Comparison of ENCODE assay signal across 12 cellular contexts in the genomic region with DNA sequence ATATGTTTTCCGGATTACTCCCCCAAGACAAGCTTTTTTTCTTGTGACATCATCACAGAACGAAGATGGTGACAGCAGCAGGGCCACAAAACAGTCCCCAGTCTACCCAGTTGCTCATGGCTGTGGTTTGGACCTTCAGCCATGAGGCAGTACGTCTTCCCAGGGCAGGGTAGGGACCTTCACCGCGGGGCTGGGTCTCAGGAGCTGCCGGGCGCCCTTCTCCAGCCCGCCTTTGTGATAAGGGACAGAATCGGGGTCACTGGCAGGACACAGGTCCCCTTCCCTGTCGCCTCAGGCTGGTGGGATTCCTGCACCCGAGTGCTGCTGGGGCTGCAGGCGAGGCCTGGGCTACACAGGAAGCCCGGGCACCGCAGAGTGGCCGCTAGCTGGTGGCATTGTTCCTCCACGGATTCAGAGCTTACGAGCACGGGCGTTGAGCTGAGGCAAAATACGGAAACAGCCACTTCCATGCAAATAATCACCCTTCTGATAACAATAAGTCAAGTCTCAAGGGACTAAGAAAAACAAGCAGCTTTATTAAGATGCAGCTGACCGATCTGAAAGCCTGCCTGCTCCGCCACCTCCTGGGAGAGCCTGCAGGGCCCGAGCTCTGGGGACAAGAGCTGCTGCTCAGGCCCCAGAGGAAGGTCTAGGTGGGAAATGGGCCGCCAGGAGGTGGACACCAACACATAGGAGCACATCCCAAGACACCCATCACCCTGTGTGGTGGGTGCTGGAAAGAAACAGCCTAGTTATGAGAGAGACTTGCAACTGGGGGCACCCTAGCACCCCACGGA. TPM values are rescaled to one million over a fixed set of nuclear protein-coding genes. Genes with fewer than 3 reads are reported as not detected.
DNase-seq lines count a peak whose midpoint lies in the region; ATAC-seq and TF ChIP-seq lines count a peak whose summit lies in the region.
"Had no signal": no experiment of that assay in that cellular context is flagged by ENCODE, and none has a peak within 500 bp of the region (broad histone marks: within the 10 kb centered on the region; RNA-seq: fewer than 3 reads in every experiment).

No MANE protein-coding gene starts in this region.

- H3K27me3 ChIP-seq in HAP-1 (ENCODE audit: low read depth): no peaks in the 10 kb centered on the region
- H3K27me3 ChIP-seq in SJCRH30: no peaks in the 10 kb centered on the region
- H3K27me3 ChIP-seq: ascending aorta had no signal

- TF ChIP-seq CTCF in mucosa of descending colon (IDR thresholded peaks at IDR 0.05): no peak

- intact Hi-C loops in mucosa of descending colon (cut with DNase I, micrococcal nuclease): no loop called here

- DNase-seq in HAP-1 (ENCODE audit: low spot score in 2 of 2) (peak; percentile 73 to 74), NCI-H526 (lab: John Stamatoyannopoulos, UW) (peak; percentile 90 to 92), mucosa of descending colon (peak in 2 of 3 donors; percentile 10 to 53), A172 (ENCODE audit: low spot score) (no peak), DMS79 (lab: John Stamatoyannopoulos, UW) (no peak), DMS 273 treated with DMSO at 0.1 percent for 48 hours (lab: John Stamatoyannopoulos, UW) (no peak), SJCRH30 (no peak)
- DNase-seq: activated CD4-positive, alpha-beta T cell treated with anti-CD3 and anti-CD28 coated beads for 48 hours; NCI-H69; nephron progenitor cell had no signal

- H3K36me3 ChIP-seq in HAP-1 (replicated peaks) (peaks cover 8% of the 10 kb centered on the region), mucosa of descending colon (ENCODE audit: low read depth) (no peaks in the 10 kb centered on the region), SJCRH30 (no peaks in the 10 kb centered on the region; the same call in 1 of the 2 replicates)
- H3K36me3 ChIP-seq: ascending aorta had no signal

- peak; percentile 59 for ATAC-seq in GM18499 (IDR thresholded peaks at IDR 0.05; ENCODE audit: insufficient read depth, unreplicated experiment)
- ATAC-seq in mucosa of descending colon: no peak

- no peak overlapping the region for H3K4me3 ChIP-seq in HAP-1
- no peak overlapping the region for H3K4me3 ChIP-seq in mucosa of descending colon
- no peak overlapping the region for H3K4me3 ChIP-seq in SJCRH30
- H3K4me3 ChIP-seq: ascending aorta had no signal

- H3K9me3 ChIP-seq in HAP-1 (no peaks in the 10 kb centered on the region), mucosa of descending colon (no peaks in the 10 kb centered on the region), SJCRH30 (replicated peaks) (no peaks in the 10 kb centered on the region)
- H3K9me3 ChIP-seq: ascending aorta had no signal

- no peak overlapping the region for H3K27ac ChIP-seq in SJCRH30
- H3K27ac ChIP-seq: ascending aorta had no signal

- peaks cover 6% of the 10 kb centered on the region for H3K4me1 ChIP-seq in HAP-1
- H3K4me1 ChIP-seq in mucosa of descending colon (ENCODE audit: low read depth): no peaks in the 10 kb centered on the region
- H3K4me1 ChIP-seq in SJCRH30: no peaks in the 10 kb centered on the region
- H3K4me1 ChIP-seq: ascending aorta had no signal

- in situ Hi-C loops in HAP-1 (cut with MboI; ENCODE audit: low sequenced_read_pairs): loop anchor here (10.0 kb wide), 1 partner anchor 62 kb away; no protein-coding TSS in a partner anchor

RNA-seq across cellular contexts. Expression of gene TBX1, which starts 12.3 kb away (rescaled TPM):
- 1 to 10 TPM in 2 of 3 donors, under 1 TPM in 1; 0.90 to 4.1 (median 2.9) TPM for total RNA-seq in mucosa of descending colon
- 3.7 and 7.4 TPM in 2 replicates for total RNA-seq in A172 (2014; rRNA removed; shearing (Covaris generic))
- 11.8 and 11.9 TPM in 2 replicates for total RNA-seq in SJCRH30 (2014; rRNA removed; shearing (Covaris generic))
- total RNA-seq: ascending aorta had no signal

RNA-seq across cellular contexts. Expression of gene GP1BB, which starts 49.5 kb away (rescaled TPM):
- 1 to 10 TPM in 1 of 3 donors, under 1 TPM in 2; 0.34 to 1.5 (median 0.41) TPM for total RNA-seq in mucosa of descending colon
- total RNA-seq in A172 (2014; rRNA removed; shearing (Covaris generic)): 8.5 and 10.5 TPM in 2 replicates
- total RNA-seq in SJCRH30 (2014; rRNA removed; shearing (Covaris generic)): 2.5 and 4.4 TPM in 2 replicates

RNA-seq across cellular contexts. Expression of gene SEPTIN5, which starts 58.6 kb away (rescaled TPM):
- 10 to 100 TPM in 1 of 3 donors, 1 to 10 TPM in 2; 1.2 to 17.8 (median 2.7) TPM for total RNA-seq in mucosa of descending colon
- total RNA-seq in A172 (2014; rRNA removed; shearing (Covaris generic)): 18.7 and 40.3 TPM in 2 replicates
- total RNA-seq in SJCRH30 (2014; rRNA removed; shearing (Covaris generic)): 11.2 and 11.9 TPM in 2 replicates

Comparison
In these comparisons a context has a peak if more than half of its experiments do, and no peak if none do; other contexts are left out.
1. DNase-seq: peak in HAP-1 (2 of 2), NCI-H526 (2 of 2) and mucosa of descending colon (2 of 3); none in A172 (single experiment), DMS79 (single experiment), DMS 273 treated with DMSO at 0.1 percent for 48 hours (single experiment) and SJCRH30 (0 of 2).